ENCODE assay signal across 1 cellular context in the genomic region with DNA sequence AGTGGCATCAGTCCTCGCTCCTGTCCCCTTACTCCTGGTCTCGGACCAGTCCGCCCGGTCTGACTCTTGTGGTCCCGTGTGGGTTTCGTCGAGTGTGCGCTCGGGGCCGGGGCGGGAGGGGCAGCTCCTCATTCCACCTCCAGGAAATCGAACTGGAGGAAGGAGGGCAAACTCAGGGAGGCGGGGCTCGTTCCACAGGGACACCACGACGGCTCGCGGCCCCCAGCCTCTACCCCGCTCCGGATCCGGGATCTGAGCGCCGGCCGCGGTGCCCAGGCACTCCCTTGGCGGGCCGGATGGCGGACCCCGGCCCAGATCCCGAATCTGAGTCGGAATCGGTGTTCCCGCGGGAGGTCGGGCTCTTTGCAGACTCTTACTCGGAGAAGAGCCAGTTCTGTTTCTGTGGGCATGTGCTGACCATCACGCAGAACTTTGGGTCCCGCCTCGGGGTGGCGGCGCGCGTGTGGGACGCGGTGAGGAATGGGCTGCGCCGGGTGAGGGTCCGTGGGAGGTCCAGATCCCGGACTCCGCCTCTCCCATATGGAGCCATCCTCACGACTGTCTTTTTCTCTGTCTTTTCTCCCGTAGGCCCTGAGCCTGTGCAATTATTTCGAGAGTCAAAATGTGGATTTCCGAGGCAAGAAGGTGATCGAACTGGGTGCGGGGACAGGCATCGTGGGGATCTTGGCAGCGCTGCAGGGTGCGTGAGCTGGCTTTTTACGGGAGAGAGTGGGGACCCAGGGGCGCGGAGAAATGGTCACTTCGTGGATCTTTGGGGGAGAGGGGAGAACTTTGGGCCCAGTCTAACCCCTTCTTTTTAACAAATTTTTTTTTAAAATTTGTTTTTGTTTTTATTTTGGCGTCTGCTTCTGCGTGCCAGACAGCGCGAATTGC.
TF ChIP-seq lines count a peak whose summit lies in the region.

TSS of gene EEF1AKMT3 (plus strand) at position 186 of the 894 bp plus-strand sequence. CDS start at position 297, 111 bp downstream.

TF ChIP-seq in HepG2, 621 proteins besides CTCF, POLR2A, EP300 and RAD21 (continued from another document and continues in another):
- TF ChIP-seq NFE2L2 (IDR thresholded peaks at IDR 0.05; ENCODE audit: low read length) (no peak), MED13 (CRISPR knock-in tag; IDR thresholded peaks at IDR 0.05) (peak; percentile 34; the same call in 1 of the 2 replicates), ZBTB42 (CRISPR knock-in tag; IDR thresholded peaks at IDR 0.05) (0 out of 2 replicates have a peak, but pooled peaks have one; percentile 15), EHMT2 (IDR thresholded peaks at IDR 0.05; ENCODE audit: borderline replicate concordance, low read depth, low read length) (no peak), TGIF2 (CRISPR knock-in tag; IDR thresholded peaks at IDR 0.05) (0 out of 2 replicates have a peak, but pooled peaks have one; percentile 45), ZNF576 (CRISPR knock-in tag; IDR thresholded peaks at IDR 0.05) (no peak), SMARCE1 (IDR thresholded peaks at IDR 0.05; ENCODE audit: borderline replicate concordance) (no peak), ATF2 (CRISPR knock-in tag; IDR thresholded peaks at IDR 0.05) (no peak), ZNF7 (CRISPR knock-in tag; IDR thresholded peaks at IDR 0.05) (no peak), CENPX (CRISPR knock-in tag; IDR thresholded peaks at IDR 0.05) (no peak), ZNF543 (CRISPR knock-in tag; IDR thresholded peaks at IDR 0.05) (no peak), ZSCAN31 (CRISPR knock-in tag; IDR thresholded peaks at IDR 0.05; ENCODE audit: low read depth) (no peak), ARNT2 (CRISPR knock-in tag; IDR thresholded peaks at IDR 0.05; ENCODE audit: low read depth) (no peak), ZBTB39 (CRISPR knock-in tag; IDR thresholded peaks at IDR 0.05) (no peak), NFE2L1 (CRISPR knock-in tag; IDR thresholded peaks at IDR 0.05; ENCODE audit: borderline replicate concordance) (no peak), RFXAP (CRISPR knock-in tag; IDR thresholded peaks at IDR 0.05; ENCODE audit: borderline replicate concordance) (no peak), GLI4 (CRISPR knock-in tag; IDR thresholded peaks at IDR 0.05; ENCODE audit: borderline replicate concordance) (peak; percentile 55; the same call in 1 of the 2 replicates), NR0B2 (CRISPR knock-in tag; IDR thresholded peaks at IDR 0.05) (no peak), ZNF816 (CRISPR knock-in tag; IDR thresholded peaks at IDR 0.05; ENCODE audit: borderline replicate concordance) (no peak), ZNF510 (CRISPR knock-in tag; IDR thresholded peaks at IDR 0.05; ENCODE audit: low read depth) (no peak), RARA (CRISPR knock-in tag; IDR thresholded peaks at IDR 0.05) (no peak), ZNF746 (CRISPR knock-in tag; IDR thresholded peaks at IDR 0.05) (no peak; the same call in 1 of the 2 replicates), ZNF30 (CRISPR knock-in tag; IDR thresholded peaks at IDR 0.05) (no peak), CHD4 (IDR thresholded peaks at IDR 0.05; ENCODE audit: borderline replicate concordance, low read length) (no peak), FOXA1 (IDR thresholded peaks at IDR 0.05) (no peak), FOXA1 (CRISPR knock-in tag; IDR thresholded peaks at IDR 0.05) (no peak), YEATS4 (CRISPR knock-in tag; IDR thresholded peaks at IDR 0.05; ENCODE audit: borderline replicate concordance) (peak; percentile 61), ZNF256 (CRISPR knock-in tag; conservative IDR thresholded peaks at IDR 0.05) (no peak), ZKSCAN5 (CRISPR knock-in tag; IDR thresholded peaks at IDR 0.05) (0 out of 2 replicates have a peak, but pooled peaks have one; percentile 18), ZNF567 (CRISPR knock-in tag; IDR thresholded peaks at IDR 0.05; ENCODE audit: borderline replicate concordance) (no peak), SALL1 (CRISPR knock-in tag; IDR thresholded peaks at IDR 0.05) (no peak), RXRA (CRISPR knock-in tag; IDR thresholded peaks at IDR 0.05) (no peak), PHF8 (CRISPR knock-in tag; IDR thresholded peaks at IDR 0.05) (no peak), FOXK2 (IDR thresholded peaks at IDR 0.05) (no peak), PAWR (CRISPR knock-in tag; IDR thresholded peaks at IDR 0.05; ENCODE audit: borderline replicate concordance) (no peak), RBM39 (IDR thresholded peaks at IDR 0.05; ENCODE audit: low read depth, low read length, poor library complexity, severe bottlenecking) (no peak), ZNF839 (CRISPR knock-in tag; IDR thresholded peaks at IDR 0.05; ENCODE audit: borderline replicate concordance) (no peak), AHR (CRISPR knock-in tag; IDR thresholded peaks at IDR 0.05) (0 out of 2 replicates have a peak, but pooled peaks have one; percentile 8), ZNF513 (CRISPR knock-in tag; conservative IDR thresholded peaks at IDR 0.05) (no peak)
- TF ChIP-seq, protein P1, sequence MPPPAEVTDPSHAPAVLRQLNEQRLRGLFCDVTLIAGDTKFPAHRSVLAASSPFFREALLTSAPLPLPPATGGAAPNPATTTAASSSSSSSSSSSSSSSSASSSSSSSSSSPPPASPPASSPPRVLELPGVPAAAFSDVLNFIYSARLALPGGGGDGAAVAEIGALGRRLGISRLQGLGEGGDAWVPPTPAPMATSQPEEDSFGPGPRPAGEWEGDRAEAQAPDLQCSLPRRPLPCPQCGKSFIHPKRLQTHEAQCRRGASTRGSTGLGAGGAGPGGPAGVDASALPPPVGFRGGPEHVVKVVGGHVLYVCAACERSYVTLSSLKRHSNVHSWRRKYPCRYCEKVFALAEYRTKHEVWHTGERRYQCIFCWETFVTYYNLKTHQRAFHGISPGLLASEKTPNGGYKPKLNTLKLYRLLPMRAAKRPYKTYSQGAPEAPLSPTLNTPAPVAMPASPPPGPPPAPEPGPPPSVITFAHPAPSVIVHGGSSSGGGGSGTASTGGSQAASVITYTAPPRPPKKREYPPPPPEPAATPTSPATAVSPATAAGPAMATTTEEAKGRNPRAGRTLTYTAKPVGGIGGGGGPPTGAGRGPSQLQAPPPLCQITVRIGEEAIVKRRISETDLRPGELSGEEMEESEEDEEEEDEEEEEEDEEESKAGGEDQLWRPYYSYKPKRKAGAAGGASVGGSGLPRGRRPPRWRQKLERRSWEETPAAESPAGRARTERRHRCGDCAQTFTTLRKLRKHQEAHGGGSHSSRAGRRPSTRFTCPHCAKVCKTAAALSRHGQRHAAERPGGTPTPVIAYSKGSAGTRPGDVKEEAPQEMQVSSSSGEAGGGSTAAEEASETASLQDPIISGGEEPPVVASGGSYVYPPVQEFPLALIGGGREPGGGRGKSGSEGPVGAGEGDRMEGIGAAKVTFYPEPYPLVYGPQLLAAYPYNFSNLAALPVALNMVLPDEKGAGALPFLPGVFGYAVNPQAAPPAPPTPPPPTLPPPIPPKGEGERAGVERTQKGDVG (CRISPR knock-in tag; IDR thresholded peaks at IDR 0.05; ENCODE audit: borderline replicate concordance), result 0 out of 2 replicates have a peak, but pooled peaks have one; percentile 10
- TF ChIP-seq, protein P2, sequence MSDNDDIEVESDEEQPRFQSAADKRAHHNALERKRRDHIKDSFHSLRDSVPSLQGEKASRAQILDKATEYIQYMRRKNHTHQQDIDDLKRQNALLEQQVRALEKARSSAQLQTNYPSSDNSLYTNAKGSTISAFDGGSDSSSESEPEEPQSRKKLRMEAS (IDR thresholded peaks at IDR 0.05), result no peak
- TF ChIP-seq, protein P3, sequence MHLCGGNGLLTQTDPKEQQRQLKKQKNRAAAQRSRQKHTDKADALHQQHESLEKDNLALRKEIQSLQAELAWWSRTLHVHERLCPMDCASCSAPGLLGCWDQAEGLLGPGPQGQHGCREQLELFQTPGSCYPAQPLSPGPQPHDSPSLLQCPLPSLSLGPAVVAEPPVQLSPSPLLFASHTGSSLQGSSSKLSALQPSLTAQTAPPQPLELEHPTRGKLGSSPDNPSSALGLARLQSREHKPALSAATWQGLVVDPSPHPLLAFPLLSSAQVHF (CRISPR knock-in tag; IDR thresholded peaks at IDR 0.05), result no peak
- TF ChIP-seq, protein P4, sequence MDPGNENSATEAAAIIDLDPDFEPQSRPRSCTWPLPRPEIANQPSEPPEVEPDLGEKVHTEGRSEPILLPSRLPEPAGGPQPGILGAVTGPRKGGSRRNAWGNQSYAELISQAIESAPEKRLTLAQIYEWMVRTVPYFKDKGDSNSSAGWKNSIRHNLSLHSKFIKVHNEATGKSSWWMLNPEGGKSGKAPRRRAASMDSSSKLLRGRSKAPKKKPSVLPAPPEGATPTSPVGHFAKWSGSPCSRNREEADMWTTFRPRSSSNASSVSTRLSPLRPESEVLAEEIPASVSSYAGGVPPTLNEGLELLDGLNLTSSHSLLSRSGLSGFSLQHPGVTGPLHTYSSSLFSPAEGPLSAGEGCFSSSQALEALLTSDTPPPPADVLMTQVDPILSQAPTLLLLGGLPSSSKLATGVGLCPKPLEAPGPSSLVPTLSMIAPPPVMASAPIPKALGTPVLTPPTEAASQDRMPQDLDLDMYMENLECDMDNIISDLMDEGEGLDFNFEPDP (CRISPR knock-in tag; conservative IDR thresholded peaks at IDR 0.05), result no peak
- TF ChIP-seq, protein P5, sequence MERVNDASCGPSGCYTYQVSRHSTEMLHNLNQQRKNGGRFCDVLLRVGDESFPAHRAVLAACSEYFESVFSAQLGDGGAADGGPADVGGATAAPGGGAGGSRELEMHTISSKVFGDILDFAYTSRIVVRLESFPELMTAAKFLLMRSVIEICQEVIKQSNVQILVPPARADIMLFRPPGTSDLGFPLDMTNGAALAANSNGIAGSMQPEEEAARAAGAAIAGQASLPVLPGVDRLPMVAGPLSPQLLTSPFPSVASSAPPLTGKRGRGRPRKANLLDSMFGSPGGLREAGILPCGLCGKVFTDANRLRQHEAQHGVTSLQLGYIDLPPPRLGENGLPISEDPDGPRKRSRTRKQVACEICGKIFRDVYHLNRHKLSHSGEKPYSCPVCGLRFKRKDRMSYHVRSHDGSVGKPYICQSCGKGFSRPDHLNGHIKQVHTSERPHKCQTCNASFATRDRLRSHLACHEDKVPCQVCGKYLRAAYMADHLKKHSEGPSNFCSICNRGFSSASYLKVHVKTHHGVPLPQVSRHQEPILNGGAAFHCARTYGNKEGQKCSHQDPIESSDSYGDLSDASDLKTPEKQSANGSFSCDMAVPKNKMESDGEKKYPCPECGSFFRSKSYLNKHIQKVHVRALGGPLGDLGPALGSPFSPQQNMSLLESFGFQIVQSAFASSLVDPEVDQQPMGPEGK (CRISPR knock-in tag; IDR thresholded peaks at IDR 0.05), result peak; percentile 46
- TF ChIP-seq, protein P6, sequence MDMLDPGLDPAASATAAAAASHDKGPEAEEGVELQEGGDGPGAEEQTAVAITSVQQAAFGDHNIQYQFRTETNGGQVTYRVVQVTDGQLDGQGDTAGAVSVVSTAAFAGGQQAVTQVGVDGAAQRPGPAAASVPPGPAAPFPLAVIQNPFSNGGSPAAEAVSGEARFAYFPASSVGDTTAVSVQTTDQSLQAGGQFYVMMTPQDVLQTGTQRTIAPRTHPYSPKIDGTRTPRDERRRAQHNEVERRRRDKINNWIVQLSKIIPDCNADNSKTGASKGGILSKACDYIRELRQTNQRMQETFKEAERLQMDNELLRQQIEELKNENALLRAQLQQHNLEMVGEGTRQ (IDR thresholded peaks at IDR 0.05; ENCODE audit: low read depth, low read length), result no peak
- TF ChIP-seq, protein P6 (CRISPR knock-in tag; IDR thresholded peaks at IDR 0.05; ENCODE audit: borderline replicate concordance), result no peak
